Comparison of ENCODE assay signal across 1 cellular context in the genomic region with DNA sequence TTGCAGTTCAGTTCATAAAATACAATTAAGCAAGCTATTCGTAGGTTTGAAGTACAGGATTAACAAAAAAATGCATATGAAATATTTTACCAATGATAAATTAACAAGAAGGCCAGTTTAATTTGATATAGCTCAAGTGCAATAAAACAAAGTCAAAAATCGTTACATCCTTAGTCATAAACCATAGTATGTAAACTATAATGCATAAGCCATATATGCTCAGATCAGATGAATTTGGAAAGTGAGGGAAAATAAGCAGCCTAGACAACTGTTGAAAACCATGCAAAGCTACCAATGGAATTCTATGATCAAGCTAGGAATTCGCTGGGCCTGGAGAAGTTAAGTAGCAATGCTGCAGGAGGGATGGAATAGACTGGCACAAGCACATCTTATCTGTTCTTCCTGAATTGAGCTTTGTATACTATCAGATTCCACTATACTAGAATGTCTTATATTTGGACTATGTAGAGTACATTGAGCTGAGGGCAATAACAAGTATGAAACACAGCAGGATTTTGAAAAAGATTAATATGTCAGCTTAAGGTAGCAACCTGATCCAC.
TF ChIP-seq lines count a peak whose summit lies in the region.

No MANE protein-coding gene starts in this region.

TF ChIP-seq in WTC11, 78 proteins besides CTCF, POLR2A, EP300 and RAD21:
- TF ChIP-seq, protein P1, sequence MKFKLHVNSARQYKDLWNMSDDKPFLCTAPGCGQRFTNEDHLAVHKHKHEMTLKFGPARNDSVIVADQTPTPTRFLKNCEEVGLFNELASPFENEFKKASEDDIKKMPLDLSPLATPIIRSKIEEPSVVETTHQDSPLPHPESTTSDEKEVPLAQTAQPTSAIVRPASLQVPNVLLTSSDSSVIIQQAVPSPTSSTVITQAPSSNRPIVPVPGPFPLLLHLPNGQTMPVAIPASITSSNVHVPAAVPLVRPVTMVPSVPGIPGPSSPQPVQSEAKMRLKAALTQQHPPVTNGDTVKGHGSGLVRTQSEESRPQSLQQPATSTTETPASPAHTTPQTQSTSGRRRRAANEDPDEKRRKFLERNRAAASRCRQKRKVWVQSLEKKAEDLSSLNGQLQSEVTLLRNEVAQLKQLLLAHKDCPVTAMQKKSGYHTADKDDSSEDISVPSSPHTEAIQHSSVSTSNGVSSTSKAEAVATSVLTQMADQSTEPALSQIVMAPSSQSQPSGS (CRISPR knock-in tag; IDR thresholded peaks at IDR 0.05; ENCODE audit: borderline replicate concordance, low read depth), result no peak
- TF ChIP-seq ETV6 (CRISPR knock-in tag; IDR thresholded peaks at IDR 0.05) (no peak), JUN (CRISPR knock-in tag; IDR thresholded peaks at IDR 0.05) (no peak), RORB (CRISPR knock-in tag; IDR thresholded peaks at IDR 0.05) (no peak), OVOL2 (CRISPR knock-in tag; IDR thresholded peaks at IDR 0.05; ENCODE audit: borderline replicate concordance) (no peak), FOXK1 (CRISPR knock-in tag; IDR thresholded peaks at IDR 0.05) (no peak), NR2C2 (CRISPR knock-in tag; IDR thresholded peaks at IDR 0.05) (no peak), ESRRA (CRISPR knock-in tag; IDR thresholded peaks at IDR 0.05; ENCODE audit: borderline replicate concordance) (no peak), ZBTB21 (CRISPR knock-in tag; IDR thresholded peaks at IDR 0.05; ENCODE audit: borderline replicate concordance) (no peak), GRHL2 (CRISPR knock-in tag; IDR thresholded peaks at IDR 0.05; ENCODE audit: insufficient replicate concordance, severe bottlenecking) (no peak), CBFB (CRISPR knock-in tag; IDR thresholded peaks at IDR 0.05; ENCODE audit: low read depth) (no peak)
- TF ChIP-seq, protein P2, sequence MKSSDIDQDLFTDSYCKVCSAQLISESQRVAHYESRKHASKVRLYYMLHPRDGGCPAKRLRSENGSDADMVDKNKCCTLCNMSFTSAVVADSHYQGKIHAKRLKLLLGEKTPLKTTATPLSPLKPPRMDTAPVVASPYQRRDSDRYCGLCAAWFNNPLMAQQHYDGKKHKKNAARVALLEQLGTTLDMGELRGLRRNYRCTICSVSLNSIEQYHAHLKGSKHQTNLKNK (CRISPR knock-in tag; IDR thresholded peaks at IDR 0.05), result no peak
- TF ChIP-seq, protein P3, sequence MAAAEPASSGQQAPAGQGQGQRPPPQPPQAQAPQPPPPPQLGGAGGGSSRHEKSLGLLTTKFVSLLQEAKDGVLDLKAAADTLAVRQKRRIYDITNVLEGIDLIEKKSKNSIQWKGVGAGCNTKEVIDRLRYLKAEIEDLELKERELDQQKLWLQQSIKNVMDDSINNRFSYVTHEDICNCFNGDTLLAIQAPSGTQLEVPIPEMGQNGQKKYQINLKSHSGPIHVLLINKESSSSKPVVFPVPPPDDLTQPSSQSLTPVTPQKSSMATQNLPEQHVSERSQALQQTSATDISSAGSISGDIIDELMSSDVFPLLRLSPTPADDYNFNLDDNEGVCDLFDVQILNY (CRISPR knock-in tag; IDR thresholded peaks at IDR 0.05), result no peak
- TF ChIP-seq, protein P4, sequence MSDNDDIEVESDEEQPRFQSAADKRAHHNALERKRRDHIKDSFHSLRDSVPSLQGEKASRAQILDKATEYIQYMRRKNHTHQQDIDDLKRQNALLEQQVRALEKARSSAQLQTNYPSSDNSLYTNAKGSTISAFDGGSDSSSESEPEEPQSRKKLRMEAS (CRISPR knock-in tag; IDR thresholded peaks at IDR 0.05), result no peak
- TF ChIP-seq, protein P5, sequence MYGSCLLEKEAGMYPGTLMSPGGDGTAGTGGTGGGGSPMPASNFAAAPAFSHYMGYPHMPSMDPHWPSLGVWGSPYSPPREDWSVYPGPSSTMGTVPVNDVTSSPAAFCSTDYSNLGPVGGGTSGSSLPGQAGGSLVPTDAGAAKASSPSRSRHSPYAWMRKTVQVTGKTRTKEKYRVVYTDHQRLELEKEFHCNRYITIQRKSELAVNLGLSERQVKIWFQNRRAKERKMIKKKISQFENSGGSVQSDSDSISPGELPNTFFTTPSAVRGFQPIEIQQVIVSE (CRISPR knock-in tag; IDR thresholded peaks at IDR 0.05; ENCODE audit: borderline replicate concordance), result no peak
- TF ChIP-seq, protein P6, sequence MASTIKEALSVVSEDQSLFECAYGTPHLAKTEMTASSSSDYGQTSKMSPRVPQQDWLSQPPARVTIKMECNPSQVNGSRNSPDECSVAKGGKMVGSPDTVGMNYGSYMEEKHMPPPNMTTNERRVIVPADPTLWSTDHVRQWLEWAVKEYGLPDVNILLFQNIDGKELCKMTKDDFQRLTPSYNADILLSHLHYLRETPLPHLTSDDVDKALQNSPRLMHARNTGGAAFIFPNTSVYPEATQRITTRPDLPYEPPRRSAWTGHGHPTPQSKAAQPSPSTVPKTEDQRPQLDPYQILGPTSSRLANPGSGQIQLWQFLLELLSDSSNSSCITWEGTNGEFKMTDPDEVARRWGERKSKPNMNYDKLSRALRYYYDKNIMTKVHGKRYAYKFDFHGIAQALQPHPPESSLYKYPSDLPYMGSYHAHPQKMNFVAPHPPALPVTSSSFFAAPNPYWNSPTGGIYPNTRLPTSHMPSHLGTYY (CRISPR knock-in tag; IDR thresholded peaks at IDR 0.05), result no peak
- TF ChIP-seq, protein P7, sequence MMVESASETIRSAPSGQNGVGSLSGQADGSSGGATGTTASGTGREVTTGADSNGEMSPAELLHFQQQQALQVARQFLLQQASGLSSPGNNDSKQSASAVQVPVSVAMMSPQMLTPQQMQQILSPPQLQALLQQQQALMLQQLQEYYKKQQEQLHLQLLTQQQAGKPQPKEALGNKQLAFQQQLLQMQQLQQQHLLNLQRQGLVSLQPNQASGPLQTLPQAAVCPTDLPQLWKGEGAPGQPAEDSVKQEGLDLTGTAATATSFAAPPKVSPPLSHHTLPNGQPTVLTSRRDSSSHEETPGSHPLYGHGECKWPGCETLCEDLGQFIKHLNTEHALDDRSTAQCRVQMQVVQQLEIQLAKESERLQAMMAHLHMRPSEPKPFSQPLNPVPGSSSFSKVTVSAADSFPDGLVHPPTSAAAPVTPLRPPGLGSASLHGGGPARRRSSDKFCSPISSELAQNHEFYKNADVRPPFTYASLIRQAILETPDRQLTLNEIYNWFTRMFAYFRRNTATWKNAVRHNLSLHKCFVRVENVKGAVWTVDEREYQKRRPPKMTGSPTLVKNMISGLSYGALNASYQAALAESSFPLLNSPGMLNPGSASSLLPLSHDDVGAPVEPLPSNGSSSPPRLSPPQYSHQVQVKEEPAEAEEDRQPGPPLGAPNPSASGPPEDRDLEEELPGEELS (CRISPR knock-in tag; IDR thresholded peaks at IDR 0.05), result no peak
TF ChIP-seq in WTC11: peak in this region for 0.
